ENCODE assay signal across 17 cellular contexts in genomic region chr3:197539651-197540051, GRCh38. TPM values are rescaled to one million over a fixed set of nuclear protein-coding genes. Genes with fewer than 3 reads are reported as not detected.
A peak's percentile ranks its signal among the peaks of the same experiment; 100 is the strongest.
DNase-seq lines count a peak whose midpoint lies in the region; ATAC-seq and TF ChIP-seq lines count a peak whose summit lies in the region.
"Had no signal": no experiment of that assay in that cellular context is flagged by ENCODE, and none has a peak within 500 bp of the region (broad histone marks: within the 10 kb centered on the region; RNA-seq: fewer than 3 reads in every experiment).

No MANE protein-coding gene starts in this region.

- H3K36me3 Mint-ChIP-seq in chondrocyte (ENCODE audit: low read depth), result peaks cover 4% of the 10 kb centered on the region

- 53% methylated on average over 6 of the region's 6 CpGs for WGBS in mammary epithelial cell (ENCODE audit: low coverage, missing lambda C conversion rate)
- WGBS in trophoblast cell (ENCODE audit: extremely low coverage, insufficient coverage, insufficient read length), result no CpG with 5 or more reads among the region's 6 CpGs

- H3K4me3 ChIP-seq in mammary epithelial cell (replicated peaks in 1 of 3; ENCODE audit: insufficient read depth in 1 of 3, low read depth in 2 of 3, low read length in 3 of 3) (no peak overlapping the region), trophoblast cell (ENCODE audit: low read depth, low read length) (no peak overlapping the region)
- H3K4me3 ChIP-seq: right lobe of liver had no signal

- in situ Hi-C loops in mammary epithelial cell (cut with MboI; ENCODE audit: low sequenced_read_pairs in 2 of 2), result no loop called here

- H3K4me2 ChIP-seq in mammary epithelial cell (ENCODE audit: insufficient read depth, low read depth, low read length) (peak overlapping the region; percentile 38), trophoblast cell (ENCODE audit: low read length) (peak overlapping the region; percentile 25)

- CTCF ChIA-PET in mammary epithelial cell (lab: Charles Lee; ENCODE audit: low non-redundant PET), result no interaction called here

- H3K9me3 Mint-ChIP-seq in chondrocyte (ENCODE audit: low read depth), result no peaks in the 10 kb centered on the region
- H3K9me3 Mint-ChIP-seq: activated naive CD8-positive, alpha-beta T cell treated with anti-CD3 and anti-CD28 coated beads, Interleukin-2, amount 10 ng/mL, durations not matched to agents 7 days and 5 days; CD4-positive, CD25-positive, alpha-beta regulatory T cell; central memory CD8-positive, alpha-beta T cell; naive thymus-derived CD4-positive, alpha-beta T cell had no signal

- H4K91ac ChIP-seq in trophoblast cell (ENCODE audit: low read depth, low read length), result peak overlapping the region; percentile 21

- H3K27me3 ChIP-seq in mammary epithelial cell (ENCODE audit: insufficient read depth, low read length) (no peaks in the 10 kb centered on the region), trophoblast cell (ENCODE audit: insufficient read depth, low read length) (no peaks in the 10 kb centered on the region)
- H3K27me3 ChIP-seq: right lobe of liver had no signal

- intact Hi-C loops in mammary epithelial cell (cut with micrococcal nuclease), result no loop called here

- H3K36me3 ChIP-seq in mammary epithelial cell (ENCODE audit: insufficient read depth, low read length), result no peaks in the 10 kb centered on the region
- no peaks in the 10 kb centered on the region for H3K36me3 ChIP-seq in trophoblast cell (ENCODE audit: control insufficient read depth in 1 of 2, insufficient read depth in 2 of 2, low read length in 2 of 2)

- H3K79me2 ChIP-seq in mammary epithelial cell (ENCODE audit: insufficient read depth, low read length), result no peaks in the 10 kb centered on the region
- no peaks in the 10 kb centered on the region for H3K79me2 ChIP-seq in trophoblast cell (ENCODE audit: control insufficient read depth, insufficient read depth, low read length, poor library complexity)

- no peak overlapping the region for H3K9ac ChIP-seq in mammary epithelial cell (ENCODE audit: insufficient read depth, low read length)
- H3K9ac ChIP-seq in trophoblast cell (ENCODE audit: low read length), result no peak overlapping the region

- H3K79me1 ChIP-seq in trophoblast cell (ENCODE audit: low read length), result peaks cover 3% of the 10 kb centered on the region

- H3K27ac ChIP-seq in mammary epithelial cell (ENCODE audit: insufficient read depth, low read depth, low read length), result peak overlapping the region; percentile 24
- H3K27ac ChIP-seq in trophoblast cell (ENCODE audit: low read depth, low read length), result peak overlapping the region; percentile 7
- H3K27ac ChIP-seq: right lobe of liver had no signal

- DNase-seq in DMS53 treated with DMSO at 0.1 percent for 48 hours (lab: John Stamatoyannopoulos, UW; ENCODE audit: unreplicated experiment) (peak; percentile 10), HT-29 (ENCODE audit: low spot score) (peak; percentile 86), mammary epithelial cell (peak; percentile 91), trophoblast cell (peak; percentile 43 to 75), chondrocyte (ENCODE audit: low spot score) (no peak), NCI-H2029 treated with DMSO at 0.1 percent for 48 hours (lab: John Stamatoyannopoulos, UW) (no peak)
- DNase-seq: activated CD8-positive, alpha-beta memory T cell treated with anti-CD3 and anti-CD28 coated beads for 24 hours; activated naive CD8-positive, alpha-beta T cell treated with anti-CD3 and anti-CD28 coated beads, Interleukin-2, amount 10 ng/mL, durations not matched to agents 7 days and 5 days; CD4-positive, CD25-positive, alpha-beta regulatory T cell; naive thymus-derived CD4-positive, alpha-beta T cell; NCI-H146; NCI-H82; right lobe of liver; stimulated activated CD4-positive, alpha-beta T cell treated with anti-CD3 and anti-CD28 coated beads, Interleukin-4, amount 100 ng/mL, for 24 hours; T1000 had no signal

- H4K8ac ChIP-seq in trophoblast cell (ENCODE audit: low read depth, low read length), result peak overlapping the region; percentile 47

- no peak for TF ChIP-seq CTCF in mammary epithelial cell (conservative IDR thresholded peaks at IDR 0.05 in 1 of 2, IDR thresholded peaks at IDR 0.05 in 1 of 2; ENCODE audit: extremely low read depth in 1 of 2, insufficient read depth in 1 of 2, low read depth in 1 of 2, low read length in 2 of 2)
- TF ChIP-seq CTCF in chondrocyte (IDR thresholded peaks at IDR 0.05), result no peak

- peaks cover 17% of the 10 kb centered on the region for H3K4me1 ChIP-seq in mammary epithelial cell (ENCODE audit: insufficient read depth, low read length)
- H3K4me1 ChIP-seq in trophoblast cell (ENCODE audit: control insufficient read depth in 1 of 2, insufficient read depth in 2 of 2, low read length in 2 of 2), result peaks cover 18 to 19% of the 10 kb centered on the region in 2 experiments

- H3K4me1 Mint-ChIP-seq in chondrocyte (ENCODE audit: low read depth), result peaks cover 4% of the 10 kb centered on the region
- H3K4me1 Mint-ChIP-seq: activated naive CD8-positive, alpha-beta T cell treated with anti-CD3 and anti-CD28 coated beads, Interleukin-2, amount 10 ng/mL, durations not matched to agents 7 days and 5 days had no signal

- no peak overlapping the region for H3K4me3 Mint-ChIP-seq in chondrocyte (ENCODE audit: unreplicated experiment)
- H3K4me3 Mint-ChIP-seq: activated naive CD8-positive, alpha-beta T cell treated with anti-CD3 and anti-CD28 coated beads, Interleukin-2, amount 10 ng/mL, durations not matched to agents 7 days and 5 days; CD4-positive, CD25-positive, alpha-beta regulatory T cell; central memory CD8-positive, alpha-beta T cell; naive thymus-derived CD4-positive, alpha-beta T cell had no signal

- no peaks in the 10 kb centered on the region for H4K20me1 ChIP-seq in mammary epithelial cell (ENCODE audit: insufficient read depth, low read length)

- ATAC-seq in GM18909 (IDR thresholded peaks at IDR 0.05; ENCODE audit: poor library complexity, unreplicated experiment), result no peak
- ATAC-seq: naive thymus-derived CD4-positive, alpha-beta T cell; right lobe of liver had no signal

- no peak overlapping the region for H3K23ac ChIP-seq in trophoblast cell (ENCODE audit: low read length)

- no peaks in the 10 kb centered on the region for H3K27me3 Mint-ChIP-seq in chondrocyte (ENCODE audit: low read depth)
- H3K27me3 Mint-ChIP-seq: activated naive CD8-positive, alpha-beta T cell treated with anti-CD3 and anti-CD28 coated beads, Interleukin-2, amount 10 ng/mL, durations not matched to agents 7 days and 5 days; CD4-positive, CD25-positive, alpha-beta regulatory T cell; central memory CD8-positive, alpha-beta T cell; naive thymus-derived CD4-positive, alpha-beta T cell had no signal

- H3K9me3 ChIP-seq in mammary epithelial cell (replicated peaks; ENCODE audit: insufficient read depth, low read length) (no peaks in the 10 kb centered on the region), trophoblast cell (ENCODE audit: insufficient read depth, low read depth, low read length) (no peaks in the 10 kb centered on the region)
- H3K9me3 ChIP-seq: right lobe of liver had no signal

- H2BK120ac ChIP-seq in trophoblast cell (ENCODE audit: insufficient read depth, low read length, poor library complexity), result no peak overlapping the region

- H3K18ac ChIP-seq in trophoblast cell (ENCODE audit: low read length), result no peak overlapping the region

- dilution Hi-C loops in mammary epithelial cell (cut with HindIII; ENCODE audit: low sequenced_read_pairs), result no loop called here

- H4K12ac ChIP-seq in trophoblast cell (ENCODE audit: low read depth, low read length), result no peak overlapping the region

- H3K4ac ChIP-seq in trophoblast cell (ENCODE audit: low read depth, low read length), result no peak overlapping the region

- H2AK5ac ChIP-seq in trophoblast cell (ENCODE audit: low read length), result no peak overlapping the region

- no peak overlapping the region for H3K27ac Mint-ChIP-seq in chondrocyte (ENCODE audit: unreplicated experiment)
- H3K27ac Mint-ChIP-seq: activated naive CD8-positive, alpha-beta T cell treated with anti-CD3 and anti-CD28 coated beads, Interleukin-2, amount 10 ng/mL, durations not matched to agents 7 days and 5 days; naive thymus-derived CD4-positive, alpha-beta T cell had no signal

- no peak overlapping the region for H2BK12ac ChIP-seq in trophoblast cell (ENCODE audit: low read length)

- BruUV-seq in mammary epithelial cell (replicated peaks; lab: Mats Ljungman, UMichigan), result no TSS peak

- H2BK5ac ChIP-seq in trophoblast cell (ENCODE audit: low read depth, low read length, poor library complexity), result no peak overlapping the region

- H3K14ac ChIP-seq in trophoblast cell (ENCODE audit: low read length), result no peak overlapping the region

- H2AFZ ChIP-seq in mammary epithelial cell (ENCODE audit: low read depth, low read length), result peak overlapping the region; percentile 75
- no peak overlapping the region for H2AFZ ChIP-seq in trophoblast cell (ENCODE audit: insufficient read depth, low read length, poor library complexity)

RNA-seq across cellular contexts. Expression of gene BDH1, which starts 16.1 kb away (rescaled TPM):
- total RNA-seq in HT-29 (2014; rRNA removed; shearing (Covaris generic)), result 51.5 and 71.2 TPM in 2 replicates
- total RNA-seq in mammary epithelial cell (10 to 100 TPM in 1 of 2 donors, 1 to 10 TPM in 1; 2.8 to 22.5 TPM), chondrocyte (5.0 to 8.4 TPM (median 6.5 TPM) in 3 replicates)
- 29.2 TPM for polyA plus RNA-seq in mammary epithelial cell
- 15.2 TPM for polyA minus RNA-seq in mammary epithelial cell
- polyA plus RNA-seq in trophoblast cell (2013), result 3.1 and 3.6 TPM in 2 replicates

Comparison
In these comparisons a context has a peak if more than half of its experiments do, and no peak if none do; other contexts are left out.
1. DNase-seq: peak in DMS53 treated with DMSO at 0.1 percent for 48 hours (single experiment), HT-29 (single experiment), mammary epithelial cell (single experiment) and trophoblast cell (2 of 2); none in chondrocyte (single experiment) and NCI-H2029 treated with DMSO at 0.1 percent for 48 hours (single experiment).